ENCODE assay signal across 1 cellular context in the genomic region with DNA sequence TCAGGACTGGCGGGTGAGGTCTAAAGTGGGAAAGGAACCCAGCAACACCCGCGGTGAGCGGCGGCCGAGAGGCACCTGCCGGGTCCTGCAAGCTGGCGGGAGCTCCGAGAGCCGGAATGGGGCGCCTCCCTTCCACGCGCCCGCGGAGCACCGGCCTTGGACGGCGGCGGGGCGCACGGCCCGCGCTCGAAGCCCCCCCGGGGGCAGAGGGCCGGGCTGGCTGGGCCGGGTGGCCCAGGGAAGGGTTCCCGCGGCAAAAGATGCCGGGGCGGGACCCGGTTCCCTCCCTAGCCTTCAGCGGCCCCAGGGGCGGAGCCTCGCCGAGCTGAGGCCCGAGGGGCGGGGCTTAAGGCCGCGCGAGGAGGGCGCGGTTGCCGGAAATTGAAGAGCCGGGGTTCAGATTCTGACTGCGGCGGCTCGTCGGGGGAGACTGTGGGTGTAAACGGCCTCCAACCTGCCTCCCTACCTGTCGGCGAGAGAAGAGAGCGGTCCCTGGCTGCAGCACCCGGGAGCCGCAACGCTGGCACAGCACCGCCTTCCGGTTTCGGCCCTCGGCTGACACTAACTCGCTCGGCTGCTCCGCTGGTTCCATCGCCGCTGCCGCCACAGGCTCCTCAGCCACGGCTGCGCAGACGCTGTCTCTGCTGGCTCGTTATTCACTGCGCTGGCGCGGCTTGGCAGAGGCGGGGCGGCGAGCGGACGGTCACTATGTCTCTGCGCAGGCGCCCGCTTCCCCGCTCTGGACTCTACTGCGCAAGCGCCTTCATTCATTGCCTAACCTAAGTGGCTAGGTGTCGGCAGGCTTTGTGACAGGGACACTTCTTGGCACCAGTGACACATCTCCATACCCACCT.
A peak's percentile ranks its signal among the peaks of the same experiment; 100 is the strongest.
TF ChIP-seq lines count a peak whose summit lies in the region.

Gene RABIF (minus strand): TSS at position 643 of the 854 bp plus-strand sequence. CDS start 51 bp downstream, at position 592.

TF ChIP-seq in HepG2, 621 proteins besides CTCF, POLR2A, EP300 and RAD21 (continued from another document and continues in another):
- TF ChIP-seq, protein P1, sequence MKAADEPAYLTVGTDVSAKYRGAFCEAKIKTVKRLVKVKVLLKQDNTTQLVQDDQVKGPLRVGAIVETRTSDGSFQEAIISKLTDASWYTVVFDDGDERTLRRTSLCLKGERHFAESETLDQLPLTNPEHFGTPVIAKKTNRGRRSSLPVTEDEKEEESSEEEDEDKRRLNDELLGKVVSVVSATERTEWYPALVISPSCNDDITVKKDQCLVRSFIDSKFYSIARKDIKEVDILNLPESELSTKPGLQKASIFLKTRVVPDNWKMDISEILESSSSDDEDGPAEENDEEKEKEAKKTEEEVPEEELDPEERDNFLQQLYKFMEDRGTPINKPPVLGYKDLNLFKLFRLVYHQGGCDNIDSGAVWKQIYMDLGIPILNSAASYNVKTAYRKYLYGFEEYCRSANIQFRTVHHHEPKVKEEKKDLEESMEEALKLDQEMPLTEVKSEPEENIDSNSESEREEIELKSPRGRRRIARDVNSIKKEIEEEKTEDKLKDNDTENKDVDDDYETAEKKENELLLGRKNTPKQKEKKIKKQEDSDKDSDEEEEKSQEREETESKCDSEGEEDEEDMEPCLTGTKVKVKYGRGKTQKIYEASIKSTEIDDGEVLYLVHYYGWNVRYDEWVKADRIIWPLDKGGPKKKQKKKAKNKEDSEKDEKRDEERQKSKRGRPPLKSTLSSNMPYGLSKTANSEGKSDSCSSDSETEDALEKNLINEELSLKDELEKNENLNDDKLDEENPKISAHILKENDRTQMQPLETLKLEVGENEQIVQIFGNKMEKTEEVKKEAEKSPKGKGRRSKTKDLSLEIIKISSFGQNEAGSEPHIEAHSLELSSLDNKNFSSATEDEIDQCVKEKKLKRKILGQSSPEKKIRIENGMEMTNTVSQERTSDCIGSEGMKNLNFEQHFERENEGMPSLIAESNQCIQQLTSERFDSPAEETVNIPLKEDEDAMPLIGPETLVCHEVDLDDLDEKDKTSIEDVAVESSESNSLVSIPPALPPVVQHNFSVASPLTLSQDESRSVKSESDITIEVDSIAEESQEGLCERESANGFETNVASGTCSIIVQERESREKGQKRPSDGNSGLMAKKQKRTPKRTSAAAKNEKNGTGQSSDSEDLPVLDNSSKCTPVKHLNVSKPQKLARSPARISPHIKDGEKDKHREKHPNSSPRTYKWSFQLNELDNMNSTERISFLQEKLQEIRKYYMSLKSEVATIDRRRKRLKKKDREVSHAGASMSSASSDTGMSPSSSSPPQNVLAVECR (CRISPR knock-in tag; IDR thresholded peaks at IDR 0.05; ENCODE audit: borderline replicate concordance): peak; percentile 97
- TF ChIP-seq KLF15 (CRISPR knock-in tag; IDR thresholded peaks at IDR 0.05; ENCODE audit: borderline replicate concordance) (peak; percentile 71; the same call in 1 of the 2 replicates), MTERF4 (CRISPR knock-in tag; IDR thresholded peaks at IDR 0.05) (peak; percentile 60; the same call in 1 of the 2 replicates), TBX3 (IDR thresholded peaks at IDR 0.05; ENCODE audit: borderline replicate concordance) (peak; percentile 68; the same call in 1 of the 2 replicates), KDM5A (IDR thresholded peaks at IDR 0.05; ENCODE audit: borderline replicate concordance, low read length) (peak; percentile 56; the same call in 1 of the 2 replicates), UBTF (CRISPR knock-in tag; IDR thresholded peaks at IDR 0.05) (peak; percentile 56), HNF4A (CRISPR knock-in tag; IDR thresholded peaks at IDR 0.05) (0 out of 2 replicates have a peak, but pooled peaks have one; percentile 18), ZFY (CRISPR knock-in tag; IDR thresholded peaks at IDR 0.05) (peak; percentile 88), TCF7 (IDR thresholded peaks at IDR 0.05; ENCODE audit: low read depth) (no peak), ZNF782 (CRISPR knock-in tag; IDR thresholded peaks at IDR 0.05; ENCODE audit: borderline replicate concordance) (0 out of 2 replicates have a peak, but pooled peaks have one; percentile 65), TCF12 (IDR thresholded peaks at IDR 0.05) (no peak), TCF12 (CRISPR knock-in tag; IDR thresholded peaks at IDR 0.05) (no peak), KDM5B (CRISPR knock-in tag; IDR thresholded peaks at IDR 0.05; ENCODE audit: borderline replicate concordance) (peak; percentile 77; the same call in 1 of the 2 replicates), ARNT2 (CRISPR knock-in tag; IDR thresholded peaks at IDR 0.05; ENCODE audit: low read depth) (peak; percentile 83; the same call in 1 of the 2 replicates), SMAD1 (CRISPR knock-in tag; IDR thresholded peaks at IDR 0.05; ENCODE audit: borderline replicate concordance, low read depth) (no peak), CBX2 (IDR thresholded peaks at IDR 0.05; ENCODE audit: low read depth, low read length) (no peak), CBX2 (CRISPR knock-in tag; IDR thresholded peaks at IDR 0.05; ENCODE audit: low read depth) (0 out of 2 replicates have a peak, but pooled peaks have one; percentile 44), SPEN (CRISPR knock-in tag; IDR thresholded peaks at IDR 0.05; ENCODE audit: low read depth) (no peak; the same call in none of the 2 replicates), NFE2L2 (IDR thresholded peaks at IDR 0.05; ENCODE audit: low read length) (no peak), POLR2AphosphoS2 (IDR thresholded peaks at IDR 0.05; ENCODE audit: low read depth, low read length) (no peak), CREBL2 (CRISPR knock-in tag; IDR thresholded peaks at IDR 0.05; ENCODE audit: borderline replicate concordance) (no peak), ATF7-NPFF (CRISPR knock-in tag; IDR thresholded peaks at IDR 0.05; ENCODE audit: low read depth) (peak; percentile 88), BRCA1 (CRISPR knock-in tag; IDR thresholded peaks at IDR 0.05) (no peak), ZNF367 (CRISPR knock-in tag; IDR thresholded peaks at IDR 0.05; ENCODE audit: borderline replicate concordance) (0 out of 2 replicates have a peak, but pooled peaks have one; percentile 33), ZNF18 (CRISPR knock-in tag; IDR thresholded peaks at IDR 0.05; ENCODE audit: insufficient replicate concordance) (peak; percentile 48), HNRNPUL1 (IDR thresholded peaks at IDR 0.05; ENCODE audit: low read depth, low read length) (peak; percentile 31; the same call in 1 of the 2 replicates), ZNF891 (CRISPR knock-in tag; IDR thresholded peaks at IDR 0.05) (peak; percentile 97), RNF2 (conservative IDR thresholded peaks at IDR 0.05; ENCODE audit: low read depth) (0 out of 2 replicates have a peak, but pooled peaks have one; percentile 21), PAWR (CRISPR knock-in tag; IDR thresholded peaks at IDR 0.05; ENCODE audit: borderline replicate concordance) (no peak), MTF1 (CRISPR knock-in tag; IDR thresholded peaks at IDR 0.05) (no peak), FOXK1 (CRISPR knock-in tag; IDR thresholded peaks at IDR 0.05; ENCODE audit: borderline replicate concordance, low read depth) (peak; percentile 34; the same call in 1 of the 2 replicates), ZNF883 (CRISPR knock-in tag; IDR thresholded peaks at IDR 0.05; ENCODE audit: not compliant biosample characterization) (peak; percentile 37), ZNF605 (CRISPR knock-in tag; IDR thresholded peaks at IDR 0.05) (peak; percentile 84), GATAD2A (CRISPR knock-in tag; IDR thresholded peaks at IDR 0.05) (peak; percentile 14; the same call in 1 of the 2 replicates), IRX3 (CRISPR knock-in tag; IDR thresholded peaks at IDR 0.05; ENCODE audit: borderline replicate concordance, low read depth) (peak; percentile 61; the same call in 1 of the 2 replicates), MEIS1 (CRISPR knock-in tag; IDR thresholded peaks at IDR 0.05; ENCODE audit: borderline replicate concordance) (peak; percentile 84), ZNF674 (CRISPR knock-in tag; IDR thresholded peaks at IDR 0.05; ENCODE audit: low read depth) (no peak), NR2C2 (CRISPR knock-in tag; IDR thresholded peaks at IDR 0.05; ENCODE audit: borderline replicate concordance) (peak; percentile 35; the same call in 1 of the 2 replicates)
- TF ChIP-seq, protein P2, sequence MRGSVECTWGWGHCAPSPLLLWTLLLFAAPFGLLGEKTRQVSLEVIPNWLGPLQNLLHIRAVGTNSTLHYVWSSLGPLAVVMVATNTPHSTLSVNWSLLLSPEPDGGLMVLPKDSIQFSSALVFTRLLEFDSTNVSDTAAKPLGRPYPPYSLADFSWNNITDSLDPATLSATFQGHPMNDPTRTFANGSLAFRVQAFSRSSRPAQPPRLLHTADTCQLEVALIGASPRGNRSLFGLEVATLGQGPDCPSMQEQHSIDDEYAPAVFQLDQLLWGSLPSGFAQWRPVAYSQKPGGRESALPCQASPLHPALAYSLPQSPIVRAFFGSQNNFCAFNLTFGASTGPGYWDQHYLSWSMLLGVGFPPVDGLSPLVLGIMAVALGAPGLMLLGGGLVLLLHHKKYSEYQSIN (CRISPR knock-in tag; IDR thresholded peaks at IDR 0.05; ENCODE audit: borderline replicate concordance): no peak
- TF ChIP-seq, protein P3, sequence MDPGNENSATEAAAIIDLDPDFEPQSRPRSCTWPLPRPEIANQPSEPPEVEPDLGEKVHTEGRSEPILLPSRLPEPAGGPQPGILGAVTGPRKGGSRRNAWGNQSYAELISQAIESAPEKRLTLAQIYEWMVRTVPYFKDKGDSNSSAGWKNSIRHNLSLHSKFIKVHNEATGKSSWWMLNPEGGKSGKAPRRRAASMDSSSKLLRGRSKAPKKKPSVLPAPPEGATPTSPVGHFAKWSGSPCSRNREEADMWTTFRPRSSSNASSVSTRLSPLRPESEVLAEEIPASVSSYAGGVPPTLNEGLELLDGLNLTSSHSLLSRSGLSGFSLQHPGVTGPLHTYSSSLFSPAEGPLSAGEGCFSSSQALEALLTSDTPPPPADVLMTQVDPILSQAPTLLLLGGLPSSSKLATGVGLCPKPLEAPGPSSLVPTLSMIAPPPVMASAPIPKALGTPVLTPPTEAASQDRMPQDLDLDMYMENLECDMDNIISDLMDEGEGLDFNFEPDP (CRISPR knock-in tag; conservative IDR thresholded peaks at IDR 0.05): no peak
- TF ChIP-seq, protein P4, sequence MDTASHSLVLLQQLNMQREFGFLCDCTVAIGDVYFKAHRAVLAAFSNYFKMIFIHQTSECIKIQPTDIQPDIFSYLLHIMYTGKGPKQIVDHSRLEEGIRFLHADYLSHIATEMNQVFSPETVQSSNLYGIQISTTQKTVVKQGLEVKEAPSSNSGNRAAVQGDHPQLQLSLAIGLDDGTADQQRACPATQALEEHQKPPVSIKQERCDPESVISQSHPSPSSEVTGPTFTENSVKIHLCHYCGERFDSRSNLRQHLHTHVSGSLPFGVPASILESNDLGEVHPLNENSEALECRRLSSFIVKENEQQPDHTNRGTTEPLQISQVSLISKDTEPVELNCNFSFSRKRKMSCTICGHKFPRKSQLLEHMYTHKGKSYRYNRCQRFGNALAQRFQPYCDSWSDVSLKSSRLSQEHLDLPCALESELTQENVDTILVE (CRISPR knock-in tag; IDR thresholded peaks at IDR 0.05): peak; percentile 68; the same call in 1 of the 2 replicates
